In the genomic region with DNA sequence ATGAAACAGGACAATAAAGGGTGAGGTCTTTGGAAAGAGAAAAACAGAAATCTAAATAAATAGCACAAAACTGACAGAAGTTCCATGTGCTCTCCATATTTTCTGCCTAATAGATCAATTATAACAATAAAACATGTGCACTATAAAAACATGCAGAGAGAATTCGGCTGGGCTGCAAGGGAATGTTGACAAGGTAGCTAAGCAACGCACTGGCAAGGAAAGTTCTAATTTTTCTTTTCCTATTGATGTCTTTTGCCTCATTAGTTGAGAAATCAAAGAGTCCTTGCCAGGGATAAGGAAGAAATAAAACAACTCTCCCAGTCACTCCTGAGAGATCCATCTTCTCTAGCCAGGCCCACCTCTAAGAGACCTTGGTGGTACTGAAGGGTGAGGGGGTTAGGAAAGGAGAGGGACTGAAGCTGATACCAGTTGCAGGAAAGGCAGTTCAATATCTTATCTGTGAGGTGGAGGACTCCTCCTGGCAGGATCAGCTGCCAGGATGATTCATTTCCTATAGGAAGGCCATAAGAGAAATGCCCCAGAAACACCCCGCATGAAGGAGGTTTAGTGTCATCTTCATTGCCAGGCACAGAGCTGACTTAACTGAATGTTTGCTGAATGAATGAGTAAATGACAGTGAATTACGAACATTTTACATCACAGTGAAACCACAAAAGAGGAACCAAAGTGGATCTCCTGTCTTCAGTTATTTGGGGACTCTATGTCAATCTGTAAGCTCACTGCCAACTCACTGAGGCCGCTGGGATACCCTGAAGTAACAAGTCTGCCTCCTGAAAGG, we compare ENCODE assay signal across 8 cellular contexts.
A peak's percentile ranks its signal among the peaks of the same experiment; 100 is the strongest.
DNase-seq lines count a peak whose midpoint lies in the region; ATAC-seq and TF ChIP-seq lines count a peak whose summit lies in the region.

No MANE protein-coding gene starts in this region.

- H3K9me3 Mint-ChIP-seq in CD4-positive, alpha-beta T cell, result no peaks in the 10 kb centered on the region

- intact Hi-C loops in CD4-positive, alpha-beta T cell (cut with DNase I, micrococcal nuclease), result no loop called here

- TF ChIP-seq POLR2A in NB4 (IDR thresholded peaks at IDR 0.05; ENCODE audit: extremely low read depth, insufficient read length), result no peak

- no peaks in the 10 kb centered on the region for H3K9me3 ChIP-seq in CD4-positive, alpha-beta T cell (ENCODE audit: control insufficient read depth, low read length)

- H3K27ac ChIP-seq in foreskin keratinocyte, result peak overlapping the region; percentile 22
- H3K27ac ChIP-seq in CD4-positive, alpha-beta T cell (ENCODE audit: low read depth, low read length), result no peak overlapping the region

- H3K4me3 ChIP-seq in NB4 (ENCODE audit: low read depth, low read length), result no peak overlapping the region

- no peak overlapping the region for H3K4me3 Mint-ChIP-seq in CD4-positive, alpha-beta T cell

- peaks cover 8% of the 10 kb centered on the region for H3K36me3 Mint-ChIP-seq in CD4-positive, alpha-beta T cell (ENCODE audit: low read depth)

- POLR2A ChIA-PET in CD4-positive, alpha-beta T cell (lab: Charles Lee), result no interaction called here

- peaks cover 6% of the 10 kb centered on the region for H3K4me1 Mint-ChIP-seq in CD4-positive, alpha-beta T cell (ENCODE audit: low read depth)

- CTCF ChIA-PET in CD4-positive, alpha-beta T cell (lab: Charles Lee), result interaction anchor here (0.7 kb wide), 1 partner anchor 10 kb away, joined by 6 read pairs; no protein-coding TSS in a partner anchor

- H3K27me3 ChIP-seq in foreskin keratinocyte, result no peaks in the 10 kb centered on the region
- no peaks in the 10 kb centered on the region for H3K27me3 ChIP-seq in CD4-positive, alpha-beta T cell (ENCODE audit: control insufficient read depth, insufficient read depth, low read length)

- peaks cover 48% of the 10 kb centered on the region for H3K4me1 ChIP-seq in foreskin keratinocyte

- TF ChIP-seq CTCF in NB4 (IDR thresholded peaks at IDR 0.05; ENCODE audit: low read depth, low read length) (no peak), foreskin keratinocyte (conservative IDR thresholded peaks at IDR 0.05) (no peak)
- no peak for TF ChIP-seq CTCF in CD4-positive, alpha-beta T cell (IDR thresholded peaks at IDR 0.05)

- no peaks in the 10 kb centered on the region for H3K27me3 Mint-ChIP-seq in CD4-positive, alpha-beta T cell

- peak; percentile 68 for DNase-seq in NB4 (ENCODE audit: low read depth)
- peak; percentile 78 to 90 for DNase-seq in foreskin keratinocyte
- no peak for DNase-seq in CD4-positive, alpha-beta T cell
- no peak for DNase-seq in foreskin melanocyte
- DNase-seq in NK-92 (lab: John Stamatoyannopoulos, UW; ENCODE audit: unreplicated experiment), result no peak
- DNase-seq in NCI-H510A (lab: John Stamatoyannopoulos, UW), result no peak

- H3K27ac Mint-ChIP-seq in CD4-positive, alpha-beta T cell, result no peak overlapping the region

- ATAC-seq in GM18519 (IDR thresholded peaks at IDR 0.05; ENCODE audit: low FRiP score, unreplicated experiment) (peak; percentile 94), HG02642 (IDR thresholded peaks at IDR 0.05; ENCODE audit: poor library complexity, unreplicated experiment) (peak; percentile 92), foreskin keratinocyte (peak; percentile 89)
- ATAC-seq in CD4-positive, alpha-beta T cell (ENCODE audit: poor library complexity), result no peak

Comparison
In these comparisons a context has a peak if more than half of its experiments do, and no peak if none do; other contexts are left out.
1. DNase-seq: peak in NB4 (single experiment) and foreskin keratinocyte (2 of 2); none in CD4-positive, alpha-beta T cell (0 of 10), foreskin melanocyte (single experiment), NK-92 (single experiment) and NCI-H510A (single experiment).